In the genomic region with DNA sequence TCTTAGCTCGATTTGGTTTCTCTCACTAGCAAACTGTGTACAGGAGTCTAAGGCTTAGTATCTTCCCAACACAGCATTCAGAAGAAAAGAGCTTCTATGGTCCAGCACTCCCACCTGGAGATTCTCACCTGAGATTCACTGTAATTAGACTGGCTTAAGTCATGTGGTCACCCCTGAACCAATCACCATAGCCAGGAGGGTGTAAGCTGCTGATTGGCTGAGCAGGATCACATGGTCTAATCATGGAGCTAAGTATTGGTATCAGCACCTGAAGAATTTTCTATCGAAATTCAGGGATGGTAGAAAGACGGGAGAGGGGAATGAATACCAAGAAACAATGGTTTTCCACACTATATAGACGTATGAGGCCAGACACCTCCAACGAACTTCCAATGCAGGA, we compare ENCODE assay signal across 24 cellular contexts.
"Had no signal": no experiment of that assay in that cellular context is flagged by ENCODE, and none has a peak within 500 bp of the region (broad histone marks: within the 10 kb centered on the region; RNA-seq: fewer than 3 reads in every experiment).

No MANE protein-coding gene starts in this region.

- H3K9me3 Mint-ChIP-seq: activated B cell treated with CpG ODN at 0.5 μM for 24 hours, brain had no signal

- FAIRE-seq: astrocyte, RCC 7860 had no signal

- H3K9me3 ChIP-seq: SJSA1 had no signal

- H3K27me3 Mint-ChIP-seq: activated B cell treated with CpG ODN at 0.5 μM for 24 hours; activated CD4-positive, alpha-beta T cell treated with anti-CD3 and anti-CD28 coated beads, Interleukin-2, amount 10 ng/mL, durations not matched to agents 24 days and 14 days; activated CD8-positive, alpha-beta memory T cell treated with anti-CD3 and anti-CD28 coated beads, Interleukin-2, amount 10 ng/mL, durations not matched to agents 7 days and 5 days had no signal

- H3K4me1 ChIP-seq: SJSA1 had no signal

- H3K4me3 ChIP-seq: SJSA1 had no signal

- H3K27ac ChIP-seq: SJSA1 had no signal

- ATAC-seq: activated CD8-positive, alpha-beta memory T cell treated with anti-CD3 and anti-CD28 coated beads, Interleukin-2, amount 10 ng/mL, durations not matched to agents 7 days and 5 days; PC-3 had no signal

- DNase-seq: activated B cell treated with CpG ODN at 0.5 μM for 24 hours; activated CD4-positive, alpha-beta T cell treated with anti-CD3 and anti-CD28 coated beads for 1 hour; activated CD4-positive, alpha-beta T cell treated with anti-CD3 and anti-CD28 coated beads, Interleukin-2, amount 10 ng/mL, durations not matched to agents 24 days and 14 days; activated CD4-positive, alpha-beta T cell treated with anti-CD3 and anti-CD28 coated beads, Interleukin-2, amount 50 U/mL, for 48 hours; activated CD8-positive, alpha-beta memory T cell treated with anti-CD3 and anti-CD28 coated beads, Interleukin-2, amount 10 ng/mL, durations not matched to agents 7 days and 5 days; activated effector memory CD4-positive, alpha-beta T cell treated with Interleukin-2 at 50 U/mL for 16 hours; activated naive CD4-positive, alpha-beta T cell treated with Interleukin-2 at 50 U/mL for 16 hours; activated T-cell treated with anti-CD3 and anti-CD28 coated beads, Interleukin-2, amount 50 U/mL, for 24 hours; amygdala; NCI-H1092; NCI-H1417; NCI-H1694; NCI-H2029 treated with DMSO at 0.1 percent for 48 hours; NCI-H446; NCI-H524; PC-3; SHP77 had no signal

- H3K4me3 Mint-ChIP-seq: activated B cell treated with CpG ODN at 0.5 μM for 24 hours; activated CD4-positive, alpha-beta T cell treated with anti-CD3 and anti-CD28 coated beads, Interleukin-2, amount 10 ng/mL, durations not matched to agents 24 days and 14 days; activated CD8-positive, alpha-beta memory T cell treated with anti-CD3 and anti-CD28 coated beads, Interleukin-2, amount 10 ng/mL, durations not matched to agents 7 days and 5 days; activated naive CD8-positive, alpha-beta T cell; activated T-cell treated with anti-CD3 and anti-CD28 coated beads, Interleukin-2, amount 50 U/mL, for 24 hours; activated T-helper 1 cell treated with anti-CD3 and anti-CD28 coated beads, Interleukin-12 subunit alpha, Interleukin-12 subunit beta, Interleukin-2, Interleukin-4 antibody, amounts not matched to agents 30 ng/mL and 10 ng/mL and 1 ng/mL, durations not matched to agents 14 hours and 24 hours and 36 hours; brain; T-helper 1 cell treated with Interleukin-12 subunit alpha and Interleukin-12 subunit beta and Interleukin-4 antibody, amounts not matched to agents 30 μg/mL and 1 μg/mL, for 36 hours had no signal

- H3K36me3 ChIP-seq: SJSA1 had no signal

- H3K27ac Mint-ChIP-seq: activated B cell treated with CpG ODN at 0.5 μM for 24 hours; activated CD4-positive, alpha-beta T cell treated with anti-CD3 and anti-CD28 coated beads, Interleukin-2, amount 10 ng/mL, durations not matched to agents 24 days and 14 days; activated CD8-positive, alpha-beta memory T cell treated with anti-CD3 and anti-CD28 coated beads, Interleukin-2, amount 10 ng/mL, durations not matched to agents 7 days and 5 days; activated naive CD8-positive, alpha-beta T cell; activated T-cell treated with anti-CD3 and anti-CD28 coated beads, Interleukin-2, amount 50 U/mL, for 24 hours; activated T-helper 1 cell treated with anti-CD3 and anti-CD28 coated beads, Interleukin-12 subunit alpha, Interleukin-12 subunit beta, Interleukin-2, Interleukin-4 antibody, amounts not matched to agents 30 ng/mL and 10 ng/mL and 1 ng/mL, durations not matched to agents 14 hours and 24 hours and 36 hours; brain; T-helper 1 cell treated with Interleukin-12 subunit alpha and Interleukin-12 subunit beta and Interleukin-4 antibody, amounts not matched to agents 30 μg/mL and 1 μg/mL, for 36 hours had no signal

- H3K36me3 Mint-ChIP-seq: activated CD8-positive, alpha-beta memory T cell treated with anti-CD3 and anti-CD28 coated beads, Interleukin-2, amount 10 ng/mL, durations not matched to agents 7 days and 5 days; activated naive CD8-positive, alpha-beta T cell; brain had no signal

- H3K4me1 Mint-ChIP-seq: activated B cell treated with CpG ODN at 0.5 μM for 24 hours; activated CD4-positive, alpha-beta T cell treated with anti-CD3 and anti-CD28 coated beads, Interleukin-2, amount 10 ng/mL, durations not matched to agents 24 days and 14 days; activated CD8-positive, alpha-beta memory T cell treated with anti-CD3 and anti-CD28 coated beads, Interleukin-2, amount 10 ng/mL, durations not matched to agents 7 days and 5 days; brain had no signal
